8 cellular contexts compared by ENCODE assay signal in the genomic region with DNA sequence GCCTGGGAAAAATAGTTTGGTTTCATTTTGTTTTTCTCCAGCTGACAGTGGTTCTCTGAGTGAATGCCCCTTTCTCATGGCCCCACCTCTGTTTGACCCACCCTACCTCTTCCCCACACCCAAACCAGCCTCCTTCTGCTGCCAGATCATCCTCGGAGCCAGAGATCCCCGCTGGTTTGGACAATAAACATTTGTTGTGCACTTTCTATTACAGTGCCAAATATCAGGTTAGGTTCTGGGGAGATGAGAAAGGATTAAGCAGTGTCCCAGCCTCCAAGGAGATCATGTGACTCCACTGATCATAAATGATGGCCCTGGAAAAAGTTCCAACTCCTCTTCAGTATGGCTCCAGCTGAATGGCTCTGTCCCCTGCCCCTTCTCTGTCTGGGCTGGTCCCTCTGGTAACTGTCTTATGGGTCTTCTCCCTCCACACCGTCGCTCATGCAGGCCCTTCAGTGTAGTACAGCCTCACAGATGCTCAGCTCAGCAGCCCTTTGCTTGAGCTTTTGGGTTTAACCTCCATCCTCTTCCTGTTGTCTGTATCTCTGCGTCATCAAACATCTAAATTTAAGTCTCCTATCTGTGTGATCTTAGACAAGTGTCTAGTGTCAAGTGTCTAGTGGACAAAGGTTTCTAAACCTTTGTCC. TPM values are rescaled to one million over a fixed set of nuclear protein-coding genes. Genes with fewer than 3 reads are reported as not detected.
DNase-seq lines count a peak whose midpoint lies in the region; ATAC-seq and TF ChIP-seq lines count a peak whose summit lies in the region.

No MANE protein-coding gene starts in this region.

- intact Hi-C loops in CD14-positive monocyte (cut with micrococcal nuclease) (no loop called here), ascending aorta (cut with DNase I) (no loop called here)

- H3K27ac Mint-ChIP-seq in CD14-positive monocyte: peak overlapping the region; percentile 93 to 99 (median 95)
- peak overlapping the region; percentile 98 to 99 (median 99) for H3K27ac Mint-ChIP-seq in naive B cell

- peaks cover 0 to 5% (median 0%) of the 10 kb centered on the region in 7 donors for H3K9me3 Mint-ChIP-seq in CD14-positive monocyte
- peaks cover 0 to 4% (median 0%) of the 10 kb centered on the region in 7 donors for H3K9me3 Mint-ChIP-seq in naive B cell

- DNase-seq in CD14-positive monocyte (ENCODE audit: low spot score): no peak
- peak; percentile 72 for DNase-seq in NAMALWA (ENCODE audit: low spot score)
- DNase-seq in ascending aorta (ENCODE audit: low spot score in 2 of 2): no peak
- peak; percentile 76 for DNase-seq in naive B cell
- no peak for DNase-seq in NCI-H510A (lab: John Stamatoyannopoulos, UW)
- no peak for DNase-seq in pons (ENCODE audit: low spot score)

- peaks cover 88% of the 10 kb centered on the region for H3K4me1 Mint-ChIP-seq in CD14-positive monocyte
- H3K4me1 Mint-ChIP-seq in naive B cell: peaks cover 63 to 95% (median 92%) of the 10 kb centered on the region in 3 donors

- H3K27me3 Mint-ChIP-seq in CD14-positive monocyte (ENCODE audit: low read depth in 3 of 3) (no peaks in the 10 kb centered on the region), naive B cell (no peaks in the 10 kb centered on the region)

- peak overlapping the region in 1 of 2 donors; percentile 36 for H3K4me3 ChIP-seq in ascending aorta

- H3K36me3 Mint-ChIP-seq in CD14-positive monocyte (peaks cover 4 to 6% of the 10 kb centered on the region in 2 donors), naive B cell (peaks cover 12 to 15% of the 10 kb centered on the region in 2 donors)

- peak overlapping the region; percentile 20 to 68 for H3K27ac ChIP-seq in ascending aorta

- H3K4me3 Mint-ChIP-seq in CD14-positive monocyte (peak overlapping the region; percentile 60 to 76), naive B cell (peak overlapping the region; percentile 72 to 92 (median 86))

- ATAC-seq in naive B cell (ENCODE audit: low read depth in 2 of 2) (peak; percentile 66 to 74), GM19463 (IDR thresholded peaks at IDR 0.05; ENCODE audit: unreplicated experiment) (no peak), GM19455 (IDR thresholded peaks at IDR 0.05; ENCODE audit: unreplicated experiment) (no peak)

- no peaks in the 10 kb centered on the region for H3K27me3 ChIP-seq in ascending aorta

- TF ChIP-seq CTCF in CD14-positive monocyte (IDR thresholded peaks at IDR 0.05) (no peak), ascending aorta (IDR thresholded peaks at IDR 0.05) (no peak)

- H3K9me3 ChIP-seq in ascending aorta: no peaks in the 10 kb centered on the region

- no peaks in the 10 kb centered on the region for H3K36me3 ChIP-seq in ascending aorta

- peaks cover 0 to 4% of the 10 kb centered on the region in 2 donors for H3K4me1 ChIP-seq in ascending aorta

RNA-seq across cellular contexts. Expression of a gene that starts 17.1 kb away (rescaled TPM):
- polyA plus RNA-seq in CD14-positive monocyte (100 to 1,000 TPM; 306 to 307 TPM), naive B cell (ENCODE audit: low read depth in 6 of 6) (100 to 1,000 TPM in 2 of 6 donors, 10 to 100 TPM in 4; 84.7 to 107 (median 93.7) TPM)
- 14.0 TPM for total RNA-seq in ascending aorta

RNA-seq across cellular contexts. Expression of a gene that starts 44.3 kb away (rescaled TPM):
- polyA plus RNA-seq in CD14-positive monocyte: 10 to 100 TPM; 34.3 to 77.7 TPM
- 6.5 TPM for total RNA-seq in ascending aorta
- 10 to 100 TPM; 18.2 to 35.2 (median 27.7) TPM for polyA plus RNA-seq in naive B cell (ENCODE audit: low read depth in 6 of 6)

Comparison
In these comparisons a context has a peak if more than half of its experiments do, and no peak if none do; other contexts are left out.
1. DNase-seq: peak in NAMALWA (single experiment) and naive B cell (single experiment); none in CD14-positive monocyte (single experiment), ascending aorta (0 of 2), NCI-H510A (single experiment) and pons (single experiment).
2. ATAC-seq: peak in naive B cell (2 of 2); none in GM19463 (single experiment) and GM19455 (single experiment).